31 cellular contexts compared by ENCODE assay signal in the genomic region with DNA sequence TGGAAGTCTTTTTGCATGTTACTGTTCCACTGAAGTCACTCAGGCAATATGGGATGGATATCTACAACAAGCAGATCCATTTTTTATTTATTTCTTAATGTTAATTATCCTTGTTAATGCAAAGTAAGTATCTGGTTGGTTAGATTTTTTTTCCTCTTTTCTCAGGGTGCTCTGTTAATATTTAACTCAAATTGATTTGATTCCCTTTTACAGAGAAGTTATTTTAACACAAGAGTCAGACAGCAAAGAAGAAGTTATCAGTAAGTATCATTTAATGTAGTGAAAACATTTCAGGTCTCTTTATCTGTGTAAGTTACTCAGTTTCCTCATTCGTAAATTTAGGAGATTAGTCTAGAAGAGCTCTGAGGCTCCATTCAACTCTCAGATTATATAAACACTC.
"Had no signal": no experiment of that assay in that cellular context is flagged by ENCODE, and none has a peak within 500 bp of the region (broad histone marks: within the 10 kb centered on the region; RNA-seq: fewer than 3 reads in every experiment).

No MANE protein-coding gene starts in this region.

- H3K9me3 Mint-ChIP-seq: naive B cell; natural killer cell; nephron progenitor cell; neural progenitor cell; stimulated activated memory B cell treated with anti-CD40 and anti-IgM and Interleukin-4, amounts not matched to agents 10 μg/mL and 1 μg/mL and 100 μg/mL, for 72 hours; stimulated activated naive CD8-positive, alpha-beta T cell treated with anti-CD3 and anti-CD28 coated beads, Interleukin-15, amount 100 ng/mL, for 72 hours; type B pancreatic cell had no signal

- H3K9me3 ChIP-seq: heart right ventricle, left lung, lower lobe of right lung, neutrophil, sigmoid colon, tibial nerve, uterus had no signal

- FAIRE-seq: keratinocyte had no signal

- H3K4me3 ChIP-seq: heart right ventricle, hepatocyte, left lung, lower lobe of right lung, neural progenitor cell, sigmoid colon, smooth muscle cell, tibial nerve, uterus had no signal

- H3K27ac ChIP-seq: heart right ventricle, hepatocyte, left lung, lower lobe of right lung, neural progenitor cell, neutrophil, parathyroid adenoma, sigmoid colon, tibial nerve, uterus had no signal

- H2AFZ ChIP-seq: hepatocyte, neural progenitor cell, parathyroid adenoma had no signal

- DNase-seq: heart right ventricle; kidney glomerular epithelial cell; left cardiac atrium; left lung; lower lobe of right lung; mammary epithelial cell; mesenchymal stem cell; naive B cell; natural killer cell; nephron progenitor cell; occipital lobe; retina; right cardiac atrium; sigmoid colon; stimulated activated CD4-positive, alpha-beta T cell treated with anti-CD3 and anti-CD28 coated beads, Interleukin-1b, Interleukin-23, amount 100 ng/mL, for 48 hours; stimulated activated CD4-positive, alpha-beta T cell treated with anti-CD3 and anti-CD28 coated beads, Interleukin-2, amount 100 ng/mL, for 48 hours; stimulated activated CD4-positive, alpha-beta T cell treated with anti-CD3 and anti-CD28 coated beads, Interleukin-4, amount 100 ng/mL, for 4 hours; stimulated activated CD8-positive, alpha-beta memory T cell treated with anti-CD3 and anti-CD28 coated beads, Interleukin-4, amount 100 ng/mL, for 48 hours; stimulated activated naive CD4-positive, alpha-beta T cell treated with Interleukin-2 at 50 U/mL for 16 hours; stimulated activated naive CD8-positive, alpha-beta T cell treated with anti-CD3 and anti-CD28 coated beads, Interleukin-15, amount 100 ng/mL, for 72 hours; substantia nigra; uterus had no signal

- H3K9ac ChIP-seq: neural progenitor cell, parathyroid adenoma had no signal

- ATAC-seq: heart right ventricle; left cardiac atrium; left lung; lower lobe of right lung; natural killer cell; right cardiac atrium; stimulated activated memory B cell treated with anti-CD40 and anti-IgM and Interleukin-4, amounts not matched to agents 10 μg/mL and 1 μg/mL and 100 μg/mL, for 72 hours; stimulated activated naive CD8-positive, alpha-beta T cell treated with anti-CD3 and anti-CD28 coated beads, Interleukin-15, amount 100 ng/mL, for 72 hours had no signal

- H3K79me2 ChIP-seq: hepatocyte, parathyroid adenoma had no signal

- H3K4me1 Mint-ChIP-seq: naive B cell; natural killer cell; nephron progenitor cell; neural progenitor cell; stimulated activated memory B cell treated with anti-CD40 and anti-IgM and Interleukin-4, amounts not matched to agents 10 μg/mL and 1 μg/mL and 100 μg/mL, for 72 hours; stimulated activated naive CD8-positive, alpha-beta T cell treated with anti-CD3 and anti-CD28 coated beads, Interleukin-15, amount 100 ng/mL, for 72 hours had no signal

- H3K4me1 ChIP-seq: heart right ventricle, left lung, lower lobe of right lung, neural progenitor cell, parathyroid adenoma, sigmoid colon, tibial nerve, uterus had no signal

- H3K36me3 ChIP-seq: uterus had no signal

- H3K4me2 ChIP-seq: hepatocyte, neural progenitor cell, smooth muscle cell had no signal

- H3K27ac Mint-ChIP-seq: naive B cell; natural killer cell; nephron progenitor cell; neural progenitor cell; stimulated activated memory B cell treated with anti-CD40 and anti-IgM and Interleukin-4, amounts not matched to agents 10 μg/mL and 1 μg/mL and 100 μg/mL, for 72 hours; type B pancreatic cell had no signal

- H3K4me3 Mint-ChIP-seq: naive B cell; natural killer cell; nephron progenitor cell; neural progenitor cell; stimulated activated memory B cell treated with anti-CD40 and anti-IgM and Interleukin-4, amounts not matched to agents 10 μg/mL and 1 μg/mL and 100 μg/mL, for 72 hours; stimulated activated naive CD8-positive, alpha-beta T cell treated with anti-CD3 and anti-CD28 coated beads, Interleukin-15, amount 100 ng/mL, for 72 hours; type B pancreatic cell had no signal

- H3K27me3 Mint-ChIP-seq: naive B cell; stimulated activated memory B cell treated with anti-CD40 and anti-IgM and Interleukin-4, amounts not matched to agents 10 μg/mL and 1 μg/mL and 100 μg/mL, for 72 hours; stimulated activated naive CD8-positive, alpha-beta T cell treated with anti-CD3 and anti-CD28 coated beads, Interleukin-15, amount 100 ng/mL, for 72 hours; type B pancreatic cell had no signal

- H3K27me3 ChIP-seq: heart right ventricle, hepatocyte, left lung, neural progenitor cell, neutrophil, sigmoid colon, tibial nerve, uterus had no signal
